ENCODE assay signal across 18 cellular contexts in genomic region chr7:54978364-54979116, GRCh38. TPM values are rescaled to one million over a fixed set of nuclear protein-coding genes. Genes with fewer than 3 reads are reported as not detected.
A peak's percentile ranks its signal among the peaks of the same experiment; 100 is the strongest.
DNase-seq lines count a peak whose midpoint lies in the region; ATAC-seq, FAIRE-seq and TF ChIP-seq lines count a peak whose summit lies in the region.
"Had no signal": no experiment of that assay in that cellular context is flagged by ENCODE, and none has a peak within 500 bp of the region (broad histone marks: within the 10 kb centered on the region; RNA-seq: fewer than 3 reads in every experiment).

No MANE protein-coding gene starts in this region.

- H4K20me1 ChIP-seq in SK-N-SH (ENCODE audit: insufficient read depth), result no peaks in the 10 kb centered on the region
- H4K20me1 ChIP-seq in H1 (replicated peaks in 1 of 2; ENCODE audit: control insufficient read depth in 1 of 2, insufficient read depth in 2 of 2, low read length in 2 of 2), result no peaks in the 10 kb centered on the region
- H4K20me1 ChIP-seq: BLaER1 had no signal

- H2AFZ ChIP-seq in SK-N-SH (ENCODE audit: low read depth), result 0 out of 2 replicates have a peak overlapping the region, but pooled peaks have one; percentile 12
- peak overlapping the region; percentile 65 for H2AFZ ChIP-seq in H1 (ENCODE audit: low read length)

- H3K23me2 ChIP-seq in H1 (ENCODE audit: low read depth, low read length), result no peaks in the 10 kb centered on the region

- H2BK15ac ChIP-seq in H1 (ENCODE audit: low read length), result no peak overlapping the region

- H3K9ac ChIP-seq in SK-N-SH (no peak overlapping the region), H1 (replicated peaks in 1 of 4; ENCODE audit: extremely low read depth in 1 of 4, low read depth in 3 of 4, low read length in 3 of 4) (no peak overlapping the region)
- H3K9ac ChIP-seq: BLaER1 had no signal

- 88% methylated on average over 9 of the region's 9 CpGs for WGBS in SK-N-SH (ENCODE audit: low lambda C conversion rate)
- 85% methylated on average over 9 of the region's 9 CpGs; no CpG with 5 or more reads in 1 of the 2 experiments for WGBS in H1 (ENCODE audit: extremely low coverage in 1 of 2, insufficient coverage in 1 of 2, insufficient read length in 1 of 2, insufficient replicate concordance in 2 of 2, low coverage in 1 of 2, low lambda C conversion rate in 2 of 2, missing lambda C conversion rate in 1 of 2), 2 experiments

- POLR2A ChIA-PET in SK-N-SH (lab: Yijun Ruan, JAX), result no interaction called here
- POLR2A ChIA-PET in H1 (lab: Charles Lee; ENCODE audit: partially characterized antibody), result no interaction called here

- no peak overlapping the region for H3K56ac ChIP-seq in H1 (replicated peaks; ENCODE audit: insufficient read length, low read depth, low read length)

- no peak overlapping the region for H4K5ac ChIP-seq in H1 (ENCODE audit: insufficient read length, low read depth, low read length)

- no peak overlapping the region for H4K91ac ChIP-seq in H1 (replicated peaks; ENCODE audit: insufficient read length, low read length)

- FAIRE-seq in H1 (lab: Jason Lieb, UNC), result no peak
- FAIRE-seq: HepG2 had no signal

- H3K4me3 ChIP-seq in SK-N-SH (ENCODE audit: low read depth in 2 of 2, low read length in 1 of 2) (no peak overlapping the region), H1 (ENCODE audit: extremely low read depth in 1 of 4, insufficient read depth in 2 of 4, low read depth in 3 of 4, low read length in 4 of 4) (no peak overlapping the region), uterus (no peak overlapping the region)
- H3K4me3 ChIP-seq: BLaER1 had no signal

- H2AK5ac ChIP-seq in H1 (ENCODE audit: low read depth, low read length), result no peak overlapping the region

- H4K8ac ChIP-seq in H1 (ENCODE audit: extremely low read depth, insufficient read depth, low read length), result no peak overlapping the region

- no peak overlapping the region for H3K14ac ChIP-seq in H1 (ENCODE audit: insufficient read length)

- H3K27ac Mint-ChIP-seq in stimulated activated effector memory CD8-positive, alpha-beta T cell treated with anti-CD3 and anti-CD28 coated beads, Interleukin-12 subunit alpha, Interleukin-12 subunit beta, amount 100 ng/mL, for 72 hours, result no peak overlapping the region
- H3K27ac Mint-ChIP-seq: CD4-positive, alpha-beta memory T cell; T-cell had no signal

- CTCF ChIA-PET in SK-N-SH (lab: Yijun Ruan, JAX), result interaction anchor here (0.6 to 3.2 kb wide), 5 partner anchors 18 to 277 kb away, joined by 3 to 12 read pairs (median 3); no protein-coding TSS in a partner anchor
- CTCF ChIA-PET in H1 (lab: Charles Lee; ENCODE audit: partially characterized antibody), result interaction anchor here (0.8 to 1.1 kb wide), 2 partner anchors 272 to 276 kb away, joined by 3 read pairs; no protein-coding TSS in a partner anchor

- H3K9me2 ChIP-seq in SK-N-SH, result no peaks in the 10 kb centered on the region

- no peaks in the 10 kb centered on the region for H3K36me3 ChIP-seq in SK-N-SH (replicated peaks in 1 of 2; ENCODE audit: control insufficient read depth in 1 of 2, insufficient read depth in 2 of 2, low read length in 1 of 2)
- no peaks in the 10 kb centered on the region for H3K36me3 ChIP-seq in H1 (ENCODE audit: control insufficient read depth in 2 of 4, insufficient read depth in 4 of 4, low read length in 3 of 4)
- H3K36me3 ChIP-seq in uterus, result no peaks in the 10 kb centered on the region
- H3K36me3 ChIP-seq: BLaER1 had no signal

- intact Hi-C loops in posterior cingulate gyrus (cut with DNase I) (no loop called here), uterus (cut with DNase I; ENCODE audit: low total_unique reads) (no loop called here)

- no peaks in the 10 kb centered on the region for H3K79me2 ChIP-seq in SK-N-SH (ENCODE audit: insufficient read depth)
- no peaks in the 10 kb centered on the region for H3K79me2 ChIP-seq in H1 (ENCODE audit: control insufficient read depth in 1 of 2, insufficient read depth in 2 of 2, low read length in 2 of 2)

- no peak overlapping the region for H2BK20ac ChIP-seq in H1 (ENCODE audit: low read length)

- no peaks in the 10 kb centered on the region for H3K9me3 Mint-ChIP-seq in stimulated activated effector memory CD8-positive, alpha-beta T cell treated with anti-CD3 and anti-CD28 coated beads, Interleukin-12 subunit alpha, Interleukin-12 subunit beta, amount 100 ng/mL, for 72 hours

- H2BK5ac ChIP-seq in H1 (ENCODE audit: low read depth, low read length), result no peak overlapping the region

- TF ChIP-seq RAD21 in SK-N-SH (IDR thresholded peaks at IDR 0.05; ENCODE audit: low read length), result no peak
- TF ChIP-seq RAD21 in H1 (IDR thresholded peaks at IDR 0.05 in 1 of 2, conservative IDR thresholded peaks at IDR 0.05 in 1 of 2; ENCODE audit: low read depth in 2 of 2, low read length in 2 of 2), result no peak

- no peaks in the 10 kb centered on the region; a peak in 1 of 4 replicates for H3K4me1 ChIP-seq in SK-N-SH (ENCODE audit: control insufficient read depth in 1 of 2, insufficient read depth in 2 of 2, low read depth in 1 of 2, low read length in 1 of 2)
- H3K4me1 ChIP-seq in H1 (replicated peaks in 1 of 4; ENCODE audit: control insufficient read depth in 3 of 4, insufficient read depth in 4 of 4, low read length in 3 of 4), result peaks cover 0 to 3% (median 0%) of the 10 kb centered on the region in 4 experiments; a peak in 2 of 7 replicates
- no peaks in the 10 kb centered on the region for H3K4me1 ChIP-seq in uterus
- H3K4me1 ChIP-seq: BLaER1 had no signal

- TF ChIP-seq POLR2A in H1 (IDR thresholded peaks at IDR 0.05; ENCODE audit: control extremely low read depth in 1 of 2, low read depth in 2 of 2, low read length in 2 of 2), result no peak
- TF ChIP-seq POLR2A in uterus (IDR thresholded peaks at IDR 0.05), result no peak

- TF ChIP-seq CTCF in SK-N-SH (IDR thresholded peaks at IDR 0.05) (no peak), H1 (IDR thresholded peaks at IDR 0.05; ENCODE audit: control extremely low read depth in 1 of 3, insufficient read depth in 1 of 3, low read depth in 1 of 3, low read length in 3 of 3) (no peak), uterus (IDR thresholded peaks at IDR 0.05) (no peak)

- no peak for ATAC-seq in SK-N-SH treated with all-trans-retinoic acid at 6 μM for 48 hours
- peak; percentile 46 for ATAC-seq in stimulated activated effector memory CD8-positive, alpha-beta T cell treated with anti-CD3 and anti-CD28 coated beads, Interleukin-12 subunit alpha, Interleukin-12 subunit beta, amount 100 ng/mL, for 72 hours
- ATAC-seq: HepG2, T-cell had no signal

- H3K23ac ChIP-seq in H1 (ENCODE audit: insufficient read length), result no peak overlapping the region

- H3K4me3 Mint-ChIP-seq in stimulated activated effector memory CD8-positive, alpha-beta T cell treated with anti-CD3 and anti-CD28 coated beads, Interleukin-12 subunit alpha, Interleukin-12 subunit beta, amount 100 ng/mL, for 72 hours, result no peak overlapping the region
- H3K4me3 Mint-ChIP-seq: CD4-positive, alpha-beta memory T cell; T-cell had no signal

- H3K27ac ChIP-seq in SK-N-SH (ENCODE audit: low read depth in 2 of 2, low read length in 1 of 2), result no peak overlapping the region
- H3K27ac ChIP-seq in H1 (ENCODE audit: low read depth, low read length), result no peak overlapping the region
- H3K27ac ChIP-seq in uterus, result no peak overlapping the region
- H3K27ac ChIP-seq: BLaER1 had no signal

- H2BK12ac ChIP-seq in H1 (ENCODE audit: low read depth, low read length), result no peak overlapping the region

- H3K79me1 ChIP-seq in H1 (ENCODE audit: low read depth, low read length), result no peaks in the 10 kb centered on the region

- TF ChIP-seq EP300 in SK-N-SH (IDR thresholded peaks at IDR 0.05; ENCODE audit: borderline replicate concordance in 1 of 2, low read depth in 1 of 2, low read length in 1 of 2) (no peak), H1 (IDR thresholded peaks at IDR 0.05; ENCODE audit: borderline replicate concordance in 1 of 2, low read depth in 2 of 2, low read length in 2 of 2) (no peak)

- H3K27me3 ChIP-seq in SK-N-SH (ENCODE audit: insufficient read depth), result no peaks in the 10 kb centered on the region
- no peaks in the 10 kb centered on the region for H3K27me3 ChIP-seq in H1 (replicated peaks in 1 of 4; ENCODE audit: control insufficient read depth in 3 of 4, extremely low read depth in 1 of 4, insufficient read depth in 3 of 4, low read length in 3 of 4)
- no peaks in the 10 kb centered on the region for H3K27me3 ChIP-seq in uterus
- H3K27me3 ChIP-seq: BLaER1 had no signal

- no peak overlapping the region for H3K4ac ChIP-seq in H1 (replicated peaks; ENCODE audit: insufficient read length, low read depth, low read length)

- H3K18ac ChIP-seq in H1 (ENCODE audit: extremely low read depth, low read length), result no peak overlapping the region

- no peak overlapping the region for H2BK120ac ChIP-seq in H1 (replicated peaks; ENCODE audit: low read depth, low read length)

- no peak overlapping the region for H3K4me2 ChIP-seq in SK-N-SH
- no peak overlapping the region for H3K4me2 ChIP-seq in H1 (ENCODE audit: insufficient read depth in 1 of 2, low read depth in 2 of 2, low read length in 2 of 2)
- H3K4me2 ChIP-seq: BLaER1 had no signal

- no peaks in the 10 kb centered on the region for H3K36me3 Mint-ChIP-seq in stimulated activated effector memory CD8-positive, alpha-beta T cell treated with anti-CD3 and anti-CD28 coated beads, Interleukin-12 subunit alpha, Interleukin-12 subunit beta, amount 100 ng/mL, for 72 hours
- H3K36me3 Mint-ChIP-seq: CD4-positive, alpha-beta memory T cell; T-cell had no signal

- H3F3A ChIP-seq in SK-N-SH (replicated peaks; ENCODE audit: insufficient read depth), result no peaks in the 10 kb centered on the region

- DNase-seq in SK-N-SH (no peak), NAMALWA (ENCODE audit: low spot score) (peak; percentile 11), H1 (ENCODE audit: low read depth in 1 of 2, low spot score in 2 of 2) (no peak), posterior cingulate gyrus (no peak), uterus (no peak)
- no peak for DNase-seq in stimulated activated effector memory CD8-positive, alpha-beta T cell treated with anti-CD3 and anti-CD28 coated beads, Interleukin-12 subunit alpha, Interleukin-12 subunit beta, amount 100 ng/mL, for 72 hours (ENCODE audit: low spot score in 2 of 2)
- no peak for DNase-seq in activated CD8-positive, alpha-beta memory T cell treated with anti-CD3 and anti-CD28 coated beads, Interleukin-2, amount 50 U/mL, for 4 hours
- DNase-seq: CD4-positive, alpha-beta memory T cell; GOT3; KG1; NCI-H1436 treated with DMSO at 0.1 percent for 48 hours; NCI-H2029; NCI-H446 treated with DMSO at 0.1 percent for 48 hours; NCI-H774; T-cell had no signal

- H3K4me1 Mint-ChIP-seq in stimulated activated effector memory CD8-positive, alpha-beta T cell treated with anti-CD3 and anti-CD28 coated beads, Interleukin-12 subunit alpha, Interleukin-12 subunit beta, amount 100 ng/mL, for 72 hours, result no peaks in the 10 kb centered on the region
- H3K4me1 Mint-ChIP-seq: CD4-positive, alpha-beta memory T cell; T-cell had no signal

- H3K9me3 ChIP-seq in SK-N-SH, result peaks cover 4% of the 10 kb centered on the region; the same call in 1 of the 2 replicates
- H3K9me3 ChIP-seq in H1 (ENCODE audit: insufficient read depth in 2 of 2, low read depth in 1 of 2, low read length in 1 of 2), result no peaks in the 10 kb centered on the region
- H3K9me3 ChIP-seq in uterus, result no peaks in the 10 kb centered on the region
- H3K9me3 ChIP-seq: BLaER1 had no signal

RNA-seq across cellular contexts. Expression of gene EGFR, which starts 40.3 kb away (rescaled TPM):
- polyA plus RNA-seq in SK-N-SH (2012; rRNA removed) (30.7 and 37.6 TPM in 2 replicates), H1 (2011; rRNA removed) (1.9 and 2.8 TPM in 2 replicates)
- 28.1 and 35.5 TPM in 2 replicates for polyA plus RNA-seq in SK-N-SH (2012; cell fraction: cytosol; rRNA removed)
- polyA plus RNA-seq in SK-N-SH (2012; cell fraction: nucleus; rRNA removed), result 63.1 and 73.2 TPM in 2 replicates
- total RNA-seq in H1 (2021; fragmentation: NEBNext Ultra II Directional; extraction: Animal tissue kit (Norgen Biotek cat#: 25700)), result 5.8 and 6.0 TPM in 2 replicates
- 1.9 TPM for polyA plus RNA-seq in H1 (2011; cell fraction: cytosol; rRNA removed)
- polyA plus RNA-seq in H1 (2011; cell fraction: nucleus; rRNA removed), result 6.7 TPM
- polyA plus RNA-seq in H1 (2012, experiment 1 of 2), result 1.9 to 2.7 TPM (median 2.4 TPM) in 4 replicates
- 0.39 TPM for polyA plus RNA-seq in H1 (2012, experiment 2 of 2)
- polyA plus RNA-seq in H1 (2013, experiment 1 of 2), result 3.8 TPM
- polyA plus RNA-seq in H1 (2013, experiment 2 of 2), result 3.7 TPM
- polyA minus RNA-seq in H1 (2011; rRNA and poly(A)+ RNA removed), result 6.6 and 7.1 TPM in 2 replicates
- polyA minus RNA-seq in H1 (2011; cell fraction: cytosol; rRNA and poly(A)+ RNA removed), result 8.6 TPM
- polyA minus RNA-seq in H1 (2011; cell fraction: nucleus; rRNA and poly(A)+ RNA removed), result 5.3 TPM
- 10 to 100 TPM; 36.4 to 73.6 (median 38.7) TPM for total RNA-seq in uterus
- total RNA-seq: CD4-positive, alpha-beta memory T cell had no signal
- polyA plus RNA-seq: CD4-positive, alpha-beta memory T cell had no signal

Comparison
In these comparisons a context has a peak if more than half of its experiments do, and no peak if none do; other contexts are left out.
1. Of the 17 proteins assayed by ChIP-seq in both H1 and SK-N-SH: peak only in H1: TCF12 and TEAD4; only in SK-N-SH: none; in both: none; in neither: 15.